Comparison of ENCODE assay signal across 9 cellular contexts in genomic region chr2:171409436-171409971, GRCh38. TPM values are rescaled to one million over a fixed set of nuclear protein-coding genes. Genes with fewer than 3 reads are reported as not detected.
A peak's percentile ranks its signal among the peaks of the same experiment; 100 is the strongest.
DNase-seq lines count a peak whose midpoint lies in the region; ATAC-seq and TF ChIP-seq lines count a peak whose summit lies in the region.
"Had no signal": no experiment of that assay in that cellular context is flagged by ENCODE, and none has a peak within 500 bp of the region (broad histone marks: within the 10 kb centered on the region; RNA-seq: fewer than 3 reads in every experiment).

No MANE protein-coding gene starts in this region.

- H3K4me3 ChIP-seq in GM23248 (no peak overlapping the region), SK-N-MC (peak overlapping the region; percentile 55), esophagus squamous epithelium (peak overlapping the region; percentile 17 to 56 (median 34))

- H3F3A ChIP-seq in GM23248 (ENCODE audit: insufficient read depth): peaks cover 20% of the 10 kb centered on the region

- no peak for ATAC-seq in GM19023 (IDR thresholded peaks at IDR 0.05; ENCODE audit: unreplicated experiment)

- H3K9ac ChIP-seq in GM23248 (no peak overlapping the region), SK-N-MC (ENCODE audit: insufficient read length) (no peak overlapping the region)

- peaks cover 52% of the 10 kb centered on the region for H3K79me2 ChIP-seq in GM23248 (ENCODE audit: insufficient read depth)

- H3K36me3 ChIP-seq in GM23248 (ENCODE audit: low read depth) (no peaks in the 10 kb centered on the region), SK-N-MC (ENCODE audit: insufficient read depth, low read length) (no peaks in the 10 kb centered on the region), esophagus squamous epithelium (no peaks in the 10 kb centered on the region)

- in situ Hi-C loops in GM23248 (cut with MboI): loop anchor here (25.0 kb wide), 1 partner anchor 247 kb away; the partner anchor contains the start of gene TLK1

- DNase-seq in GM23248 (no peak), SK-N-MC (ENCODE audit: low read depth, low spot score) (no peak), esophagus squamous epithelium (lab: John Stamatoyannopoulos, UW) (no peak), retina (peak; percentile 25), DMS114 treated with DMSO at 0.1 percent for 48 hours (lab: John Stamatoyannopoulos, UW; ENCODE audit: unreplicated experiment) (no peak), GM20000 (ENCODE audit: low spot score) (no peak)
- DNase-seq in stimulated activated CD4-positive, alpha-beta T cell treated with anti-CD3 and anti-CD28 coated beads, Interleukin-4, amount 100 ng/mL, for 24 hours: no peak
- DNase-seq: NCI-H187 had no signal

- H3K27ac ChIP-seq in GM23248 (no peak overlapping the region), SK-N-MC (peak overlapping the region; percentile 11; the same call in 1 of the 2 replicates), esophagus squamous epithelium (peak overlapping the region; percentile 48 to 69 (median 68))

- H3K9me2 ChIP-seq in GM23248 (ENCODE audit: insufficient read depth): no peaks in the 10 kb centered on the region

- H3K4me2 ChIP-seq in GM23248 (ENCODE audit: unreplicated experiment): peak overlapping the region; percentile 42

- H3K4me1 ChIP-seq in GM23248 (ENCODE audit: insufficient read depth) (peaks cover 45% of the 10 kb centered on the region), esophagus squamous epithelium (peaks cover 0 to 36% (median 5%) of the 10 kb centered on the region in 3 donors)

- H3K27me3 ChIP-seq in GM23248 (replicated peaks; ENCODE audit: insufficient read depth) (no peaks in the 10 kb centered on the region), esophagus squamous epithelium (no peaks in the 10 kb centered on the region)

- no peaks in the 10 kb centered on the region for H3K9me3 ChIP-seq in GM23248 (ENCODE audit: low read depth)
- no peaks in the 10 kb centered on the region for H3K9me3 ChIP-seq in SK-N-MC (ENCODE audit: low read depth, low read length)
- H3K9me3 ChIP-seq in esophagus squamous epithelium: no peaks in the 10 kb centered on the region

- intact Hi-C loops in esophagus squamous epithelium (cut with DNase I): no loop called here

- TF ChIP-seq CTCF in esophagus squamous epithelium (IDR thresholded peaks at IDR 0.05) (peak in 1 of 6 experiments; percentile 3), GM20000 (IDR thresholded peaks at IDR 0.05; ENCODE audit: extremely low read depth, missing control alignments) (no peak)

- H2AFZ ChIP-seq in GM23248: no peak overlapping the region

- TF ChIP-seq POLR2A in esophagus squamous epithelium (IDR thresholded peaks at IDR 0.05): no peak

- 89 to 94% methylated on average over 8 of the region's 8 CpGs for WGBS in GM23248 (ENCODE audit: low coverage in 1 of 2, low lambda C conversion rate in 2 of 2, missing lambda C conversion rate in 2 of 2), 2 experiments
- WGBS in esophagus squamous epithelium, 2 donors: 35 to 42% methylated on average over 8 of the region's 8 CpGs

- H4K20me1 ChIP-seq in GM23248 (ENCODE audit: insufficient read depth): no peaks in the 10 kb centered on the region

RNA-seq across cellular contexts. Expression of gene METTL8, which starts 24.3 kb away (rescaled TPM):
- 17.8 and 38.5 TPM in 2 replicates for total RNA-seq in GM23248 (2014; rRNA removed; shearing (Covaris generic))
- polyA plus RNA-seq in GM23248 (2016; fragmentation: Nextera tagmentation; extraction: Ambion mirVana): 27.2 and 31.5 TPM in 2 replicates
- total RNA-seq in esophagus squamous epithelium: 10 to 100 TPM; 17.9 to 51.4 (median 35.4) TPM

RNA-seq across cellular contexts. Expression of gene DCAF17, which starts 24.5 kb away (rescaled TPM):
- total RNA-seq in GM23248 (2014; rRNA removed; shearing (Covaris generic)): 14.4 and 17.6 TPM in 2 replicates
- polyA plus RNA-seq in GM23248 (2016; fragmentation: Nextera tagmentation; extraction: Ambion mirVana): 9.9 and 10.6 TPM in 2 replicates
- 10 to 100 TPM in 2 of 4 donors, 1 to 10 TPM in 2; 8.3 to 18.1 (median 13.0) TPM for total RNA-seq in esophagus squamous epithelium
